Comparison of ENCODE assay signal across 23 cellular contexts in the genomic region with DNA sequence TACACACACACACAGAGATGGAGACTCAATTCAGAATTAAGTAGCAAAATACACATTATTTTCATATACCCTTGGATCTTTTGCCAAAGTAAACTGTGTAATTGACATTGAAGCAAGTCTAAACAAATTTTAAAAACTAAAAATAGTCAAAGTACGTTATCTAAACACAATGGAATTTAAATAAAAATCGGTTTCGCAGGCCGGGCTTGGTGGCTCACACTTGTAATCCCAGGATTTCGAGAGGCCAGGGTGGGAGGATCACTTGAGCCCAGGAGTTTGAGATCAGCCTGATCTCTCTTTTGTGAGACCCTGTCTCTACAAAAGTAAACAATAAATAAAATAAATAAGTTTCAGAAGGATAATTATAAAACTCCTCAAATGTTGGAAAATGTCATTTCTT.
DNase-seq lines count a peak whose midpoint lies in the region; ATAC-seq and TF ChIP-seq lines count a peak whose summit lies in the region.
"Had no signal": no experiment of that assay in that cellular context is flagged by ENCODE, and none has a peak within 500 bp of the region (broad histone marks: within the 10 kb centered on the region; RNA-seq: fewer than 3 reads in every experiment).

No MANE protein-coding gene starts in this region.

- H3K9me1 ChIP-seq in IMR-90 (ENCODE audit: insufficient read depth, low read length) = no peaks in the 10 kb centered on the region; the same call in 1 of the 2 replicates

- peak overlapping the region; percentile 46; the same call in 1 of the 2 replicates for H2BK120ac ChIP-seq in IMR-90 (ENCODE audit: low read depth, low read length)

- CTCF ChIA-PET in IMR-90 (lab: Yijun Ruan, JAX) = no interaction called here

- H3K27ac ChIP-seq in IMR-90 (ENCODE audit: insufficient read depth, low read length) (no peak overlapping the region), neural progenitor cell (no peak overlapping the region), osteoblast (ENCODE audit: low read depth, low read length) (no peak overlapping the region), brain microvascular endothelial cell (no peak overlapping the region)
- H3K27ac ChIP-seq: BLaER1 treated with 17β-estradiol and CSF1 and Interleukin-3, amounts not matched to agents 10 nM and 100 nM; HL-60; Peyer's patch had no signal

- TF ChIP-seq RAD21 in IMR-90 (IDR thresholded peaks at IDR 0.05; ENCODE audit: low read length) = no peak

- H3K56ac ChIP-seq in IMR-90 (ENCODE audit: extremely low read depth, insufficient read depth, low read length) = no peak overlapping the region

- H3K27me3 Mint-ChIP-seq in neural progenitor cell (ENCODE audit: insufficient read depth, low read depth) = no peaks in the 10 kb centered on the region
- H3K27me3 Mint-ChIP-seq: CD4-positive, alpha-beta T cell had no signal

- no peaks in the 10 kb centered on the region for H3K9me3 Mint-ChIP-seq in neural progenitor cell
- H3K9me3 Mint-ChIP-seq: CD4-positive, alpha-beta T cell; GM23338 had no signal

- H3F3A ChIP-seq in neural progenitor cell (ENCODE audit: low read depth) = no peaks in the 10 kb centered on the region

- no peaks in the 10 kb centered on the region for H3K79me2 ChIP-seq in neural progenitor cell (ENCODE audit: low read depth)
- H3K79me2 ChIP-seq in osteoblast (ENCODE audit: insufficient read depth, low read length) = no peaks in the 10 kb centered on the region

- H3K9me3 ChIP-seq in IMR-90 (ENCODE audit: control insufficient read depth, insufficient read depth, low read length) (no peaks in the 10 kb centered on the region), neural progenitor cell (ENCODE audit: low read depth) (no peaks in the 10 kb centered on the region), osteoblast (ENCODE audit: low read depth, low read length) (no peaks in the 10 kb centered on the region)
- H3K9me3 ChIP-seq: BLaER1 treated with 17β-estradiol and CSF1 and Interleukin-3, amounts not matched to agents 10 nM and 100 nM; HAP-1; Peyer's patch; SK-N-SH had no signal

- in situ Hi-C loops in IMR-90 (cut with MboI; ENCODE audit: low sequenced_read_pairs) = no loop called here
- in situ Hi-C loops in brain microvascular endothelial cell (cut with HindIII; ENCODE audit: low pct_ligation_motif_present, low sequenced_read_pairs) = no loop called here

- no peaks in the 10 kb centered on the region for H3K36me3 Mint-ChIP-seq in neural progenitor cell

- H2AK5ac ChIP-seq in IMR-90 (ENCODE audit: low read depth, low read length) = no peak overlapping the region

- POLR2A ChIA-PET in IMR-90 (lab: Charles Lee; ENCODE audit: unreplicated experiment) = no interaction called here

- H2AFZ ChIP-seq in IMR-90 (replicated peaks; ENCODE audit: low read length, poor library complexity) = no peak overlapping the region
- H2AFZ ChIP-seq in neural progenitor cell (replicated peaks) = no peak overlapping the region
- H2AFZ ChIP-seq in osteoblast (ENCODE audit: low read length) = no peak overlapping the region
- H2AFZ ChIP-seq: GM23338 had no signal

- WGBS in IMR-90 (ENCODE audit: extremely low coverage in 2 of 2, insufficient read length in 1 of 2), 2 experiments = no CpG with 5 or more reads among the region's 5 CpGs

- intact Hi-C loops in IMR-90 (cut with micrococcal nuclease) = no loop called here

- H4K20me1 ChIP-seq in IMR-90 (ENCODE audit: insufficient read depth, low read length) (no peaks in the 10 kb centered on the region), neural progenitor cell (ENCODE audit: low read depth) (no peaks in the 10 kb centered on the region), osteoblast (ENCODE audit: insufficient read depth, low read length) (no peaks in the 10 kb centered on the region)
- H4K20me1 ChIP-seq: BLaER1 treated with 17β-estradiol and CSF1 and Interleukin-3, amounts not matched to agents 10 nM and 100 nM had no signal

- H3K4ac ChIP-seq in IMR-90 (ENCODE audit: low read depth, low read length) = peak overlapping the region; percentile 67; the same call in 1 of the 2 replicates

- no peak for TF ChIP-seq POLR2A in IMR-90 (IDR thresholded peaks at IDR 0.05; ENCODE audit: low read depth, low read length)

- no peak overlapping the region; the same call in 1 of the 2 replicates for H4K5ac ChIP-seq in IMR-90 (ENCODE audit: low read depth, low read length)

- peak overlapping the region; percentile 23; the same call in 1 of the 2 replicates for H3K18ac ChIP-seq in IMR-90 (ENCODE audit: low read depth, low read length)

- no peaks in the 10 kb centered on the region for H3K4me1 Mint-ChIP-seq in neural progenitor cell
- H3K4me1 Mint-ChIP-seq: GM23338 had no signal

- no peak; the same call in 1 of the 2 replicates for ATAC-seq in IMR-90 (ENCODE audit: low read depth)
- ATAC-seq in HG03039 (IDR thresholded peaks at IDR 0.05; ENCODE audit: unreplicated experiment) = no peak
- ATAC-seq: GM23338 had no signal

- peak overlapping the region; percentile 63 for H2BK5ac ChIP-seq in IMR-90 (ENCODE audit: low read depth, low read length, poor library complexity, severe bottlenecking)

- dilution Hi-C loops in IMR-90 (cut with HindIII; ENCODE audit: low sequenced_read_pairs, unreplicated experiment) = no loop called here

- H4K8ac ChIP-seq in IMR-90 (ENCODE audit: low read depth in 2 of 2, low read length in 2 of 2) = peak overlapping the region in 1 of 2 experiments; percentile 80; a peak in 3 of 4 replicates

- H3K23ac ChIP-seq in IMR-90 (ENCODE audit: low read depth, low read length) = no peak overlapping the region

- peak; percentile 31 for DNase-seq in COR-L47 (lab: John Stamatoyannopoulos, UW)
- peak; percentile 11 for DNase-seq in IMR-90
- DNase-seq in epithelial cell of esophagus (ENCODE audit: low read depth) = peak; percentile 10
- DNase-seq in neural progenitor cell (ENCODE audit: low spot score) = peak; percentile 20
- DNase-seq in osteoblast (ENCODE audit: insufficient read length, low spot score, missing footprints) = no peak
- DNase-seq in brain microvascular endothelial cell = no peak
- DNase-seq: AML-193; CD4-positive, alpha-beta T cell; DMS53; Karpas-422; NCI-H1092; NCI-H1417 treated with DMSO at 0.1 percent for 48 hours; NCI-H1694 treated with DMSO at 0.1 percent for 48 hours; NCI-H2227 treated with DMSO at 0.1 percent for 48 hours; NCI-H510A; NCI-H748 treated with DMSO at 0.1 percent for 48 hours; Peyer's patch; SK-N-SH had no signal

- peak overlapping the region; percentile 77; the same call in 1 of the 2 replicates for H3K14ac ChIP-seq in IMR-90 (replicated peaks; ENCODE audit: low read depth, low read length)

- no peak overlapping the region for H3K4me2 ChIP-seq in IMR-90 (ENCODE audit: low read depth, low read length)
- H3K4me2 ChIP-seq in neural progenitor cell = no peak overlapping the region
- no peak overlapping the region for H3K4me2 ChIP-seq in osteoblast (ENCODE audit: insufficient read depth, low read length)
- H3K4me2 ChIP-seq: BLaER1 treated with 17β-estradiol and CSF1 and Interleukin-3, amounts not matched to agents 10 nM and 100 nM; GM23338; SK-N-SH had no signal

- H3K4me1 ChIP-seq in IMR-90 (ENCODE audit: control insufficient read depth, insufficient read depth, low read length) (peaks cover 3% of the 10 kb centered on the region; the same call in 1 of the 2 replicates), neural progenitor cell (no peaks in the 10 kb centered on the region), osteoblast (ENCODE audit: insufficient read depth, low read length) (peaks cover 6% of the 10 kb centered on the region)
- H3K4me1 ChIP-seq: BLaER1 treated with 17β-estradiol and CSF1 and Interleukin-3, amounts not matched to agents 10 nM and 100 nM; HAP-1; Peyer's patch had no signal

- H3K4me3 ChIP-seq in IMR-90 (ENCODE audit: insufficient read depth, low read depth, low read length) = no peak overlapping the region
- no peak overlapping the region for H3K4me3 ChIP-seq in epithelial cell of esophagus (ENCODE audit: low read length)
- H3K4me3 ChIP-seq in neural progenitor cell = no peak overlapping the region
- H3K4me3 ChIP-seq in osteoblast (ENCODE audit: insufficient read depth, low read length) = no peak overlapping the region
- no peak overlapping the region for H3K4me3 ChIP-seq in brain microvascular endothelial cell (ENCODE audit: low read depth, low read length)
- H3K4me3 ChIP-seq: BLaER1 treated with 17β-estradiol and CSF1 and Interleukin-3, amounts not matched to agents 10 nM and 100 nM; GM23338; HAP-1; Peyer's patch had no signal

- no peaks in the 10 kb centered on the region for H3K36me3 ChIP-seq in IMR-90 (ENCODE audit: control insufficient read depth, insufficient read depth, low read length)
- H3K36me3 ChIP-seq in neural progenitor cell = no peaks in the 10 kb centered on the region
- H3K36me3 ChIP-seq in osteoblast (ENCODE audit: insufficient read depth, low read length) = no peaks in the 10 kb centered on the region
- no peaks in the 10 kb centered on the region for H3K36me3 ChIP-seq in brain microvascular endothelial cell (replicated peaks)
- H3K36me3 ChIP-seq: BLaER1 treated with 17β-estradiol and CSF1 and Interleukin-3, amounts not matched to agents 10 nM and 100 nM; HAP-1; Peyer's patch had no signal

- BruUV-seq in IMR-90 (replicated peaks; lab: Mats Ljungman, UMichigan) = no TSS peak

- H2AK9ac ChIP-seq in IMR-90 (replicated peaks; ENCODE audit: low read depth, low read length, poor library complexity) = no peak overlapping the region

- H3K27ac Mint-ChIP-seq in neural progenitor cell = no peak overlapping the region
- H3K27ac Mint-ChIP-seq: CD4-positive, alpha-beta T cell; GM23338 had no signal

- H3K79me1 ChIP-seq in IMR-90 (ENCODE audit: low read depth in 1 of 2, low read length in 2 of 2) = no peaks in the 10 kb centered on the region

- H3K9ac ChIP-seq in IMR-90 (ENCODE audit: low read depth, low read length) (no peak overlapping the region), neural progenitor cell (no peak overlapping the region)
- H3K9ac ChIP-seq: BLaER1 treated with 17β-estradiol and CSF1 and Interleukin-3, amounts not matched to agents 10 nM and 100 nM; SK-N-SH had no signal

- H2BK20ac ChIP-seq in IMR-90 (ENCODE audit: low read depth, low read length) = peak overlapping the region; percentile 42; the same call in 1 of the 2 replicates

- H3K27me3 ChIP-seq in IMR-90 (ENCODE audit: control insufficient read depth, insufficient read depth, low read length) = no peaks in the 10 kb centered on the region
- H3K27me3 ChIP-seq in neural progenitor cell = no peaks in the 10 kb centered on the region
- no peaks in the 10 kb centered on the region for H3K27me3 ChIP-seq in osteoblast (ENCODE audit: insufficient read depth, low read length)
- H3K27me3 ChIP-seq in brain microvascular endothelial cell (replicated peaks) = no peaks in the 10 kb centered on the region
- H3K27me3 ChIP-seq: BLaER1 treated with 17β-estradiol and CSF1 and Interleukin-3, amounts not matched to agents 10 nM and 100 nM; Peyer's patch had no signal

- no peak overlapping the region for H2BK15ac ChIP-seq in IMR-90 (ENCODE audit: low read depth, low read length)

- no peak for TF ChIP-seq CTCF in IMR-90 (conservative IDR thresholded peaks at IDR 0.05; ENCODE audit: low read depth, low read length)
- TF ChIP-seq CTCF in epithelial cell of esophagus (IDR thresholded peaks at IDR 0.05; ENCODE audit: insufficient read depth, low read depth, low read length, missing control alignments) = no peak
- TF ChIP-seq CTCF in neural progenitor cell (IDR thresholded peaks at IDR 0.05) = no peak
- TF ChIP-seq CTCF in osteoblast (IDR thresholded peaks at IDR 0.05; ENCODE audit: extremely low read depth, low read depth, low read length) = no peak
- no peak for TF ChIP-seq CTCF in brain microvascular endothelial cell (IDR thresholded peaks at IDR 0.05; ENCODE audit: low read depth, low read length, missing control alignments)

- H4K91ac ChIP-seq in IMR-90 (ENCODE audit: insufficient read depth, low read depth, low read length) = no peak overlapping the region

- no peak overlapping the region for H3K4me3 Mint-ChIP-seq in neural progenitor cell
- H3K4me3 Mint-ChIP-seq: CD4-positive, alpha-beta T cell; GM23338 had no signal

Comparison
In these comparisons a context has a peak if more than half of its experiments do, and no peak if none do; other contexts are left out.
1. DNase-seq: peak in COR-L47 (single experiment), IMR-90 (single experiment), epithelial cell of esophagus (single experiment) and neural progenitor cell (single experiment); none in osteoblast (single experiment) and brain microvascular endothelial cell (single experiment).